ENCODE assay signal across 1 cellular context in genomic region chr7:76760546-76761220, GRCh38.
TF ChIP-seq lines count a peak whose summit lies in the region.
"Not testable (repeated sequence)": the region's sequence is repeated elsewhere in the genome, so short reads cannot be mapped to it uniquely, and the experiment has no call there.

No MANE protein-coding gene starts in this region.

TF ChIP-seq in K562, 482 proteins besides CTCF, POLR2A, EP300 and RAD21 (continued from another document):
- TF ChIP-seq, protein P1, sequence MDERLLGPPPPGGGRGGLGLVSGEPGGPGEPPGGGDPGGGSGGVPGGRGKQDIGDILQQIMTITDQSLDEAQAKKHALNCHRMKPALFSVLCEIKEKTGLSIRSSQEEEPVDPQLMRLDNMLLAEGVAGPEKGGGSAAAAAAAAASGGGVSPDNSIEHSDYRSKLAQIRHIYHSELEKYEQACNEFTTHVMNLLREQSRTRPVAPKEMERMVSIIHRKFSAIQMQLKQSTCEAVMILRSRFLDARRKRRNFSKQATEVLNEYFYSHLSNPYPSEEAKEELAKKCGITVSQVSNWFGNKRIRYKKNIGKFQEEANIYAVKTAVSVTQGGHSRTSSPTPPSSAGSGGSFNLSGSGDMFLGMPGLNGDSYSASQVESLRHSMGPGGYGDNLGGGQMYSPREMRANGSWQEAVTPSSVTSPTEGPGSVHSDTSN (CRISPR knock-in tag; IDR thresholded peaks at IDR 0.05; ENCODE audit: low read depth), result not testable (repeated sequence)
- TF ChIP-seq, protein P1 (tag; conservative IDR thresholded peaks at IDR 0.05; ENCODE audit: low read depth), result peak; percentile 33; the same call in 1 of the 2 replicates
- TF ChIP-seq FOSL1 (tag; conservative IDR thresholded peaks at IDR 0.05) (peak; percentile 45), ZBTB17 (CRISPR knock-in tag; IDR thresholded peaks at IDR 0.05) (peak; percentile 72; the same call in 1 of the 2 replicates), MEIS2 (IDR thresholded peaks at IDR 0.05; ENCODE audit: partially characterized antibody) (peak; percentile 78), JUND (IDR thresholded peaks at IDR 0.05; ENCODE audit: borderline replicate concordance, low read depth, low read length) (0 out of 2 replicates have a peak, but pooled peaks have one; percentile 28), JUND (tag; IDR thresholded peaks at IDR 0.05; ENCODE audit: borderline replicate concordance, low read depth, low read length) (peak; percentile 44; the same call in 1 of the 3 replicates), TRIM24 (IDR thresholded peaks at IDR 0.05) (peak in 1 of 2 experiments; percentile 52; a peak in 1 of 4 replicates)
